Comparison of ENCODE assay signal across 8 cellular contexts in the genomic region with DNA sequence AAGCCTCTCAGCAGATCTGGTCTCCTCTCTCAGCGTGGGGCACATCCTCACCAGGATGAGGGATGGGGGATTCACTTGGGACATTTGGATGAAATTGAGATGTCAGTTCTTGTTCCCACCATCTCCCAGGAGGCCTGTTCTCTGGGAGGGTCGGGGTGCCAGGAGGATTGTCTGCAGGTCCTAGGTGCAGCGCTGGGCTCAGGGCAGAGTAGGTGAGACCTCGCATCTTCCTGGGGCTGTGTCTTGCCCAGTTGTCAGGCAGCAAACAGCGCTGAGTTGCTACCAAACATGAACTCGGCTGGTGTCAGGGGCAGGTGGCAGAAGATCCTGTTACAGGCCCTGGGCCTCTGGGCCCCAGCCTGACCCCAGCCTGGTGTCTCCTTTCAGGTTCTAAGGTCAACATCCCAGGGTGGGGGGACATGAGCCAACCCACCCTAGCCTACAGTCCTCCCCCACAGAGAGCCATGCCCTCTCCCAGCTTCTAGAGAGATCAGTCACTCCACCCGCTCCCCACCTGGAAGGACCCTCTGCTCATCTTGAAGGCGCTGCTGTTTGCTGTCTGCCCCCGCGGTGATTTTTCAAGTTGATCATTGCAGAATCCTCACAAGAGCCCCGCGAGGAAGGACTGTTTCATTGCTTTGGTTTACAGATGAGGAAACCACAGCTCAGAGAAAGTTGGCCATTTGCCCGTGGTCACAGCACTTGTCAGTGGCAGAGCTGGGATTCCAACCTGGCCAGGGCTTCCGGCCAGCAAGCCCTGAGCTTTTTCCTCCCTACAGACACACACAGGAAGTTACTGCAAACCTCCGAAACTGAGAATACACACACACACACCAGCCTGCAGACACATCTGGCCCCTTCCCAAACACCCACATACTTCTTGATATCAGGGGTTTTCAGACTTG.
A peak's percentile ranks its signal among the peaks of the same experiment; 100 is the strongest.
DNase-seq lines count a peak whose midpoint lies in the region; ATAC-seq, FAIRE-seq and TF ChIP-seq lines count a peak whose summit lies in the region.

No MANE protein-coding gene starts in this region.

- H2AFZ ChIP-seq in GM23248 = no peak overlapping the region

- no peaks in the 10 kb centered on the region for H3K9me2 ChIP-seq in GM23248 (ENCODE audit: insufficient read depth)

- WGBS in GM23248 (ENCODE audit: low coverage in 1 of 2, low lambda C conversion rate in 2 of 2, missing lambda C conversion rate in 2 of 2), 2 experiments = 55 to 59% methylated on average over 15 of the region's 15 CpGs

- no peaks in the 10 kb centered on the region for H4K20me1 ChIP-seq in GM23248 (ENCODE audit: insufficient read depth)

- H3K79me2 ChIP-seq in GM23248 (ENCODE audit: insufficient read depth) = 0 out of 2 replicates have a peak, but pooled peaks cover 4% of the 10 kb centered on the region

- no peak overlapping the region for H3K4me3 ChIP-seq in GM23248

- peak; percentile 95 for FAIRE-seq in GM12892 (lab: Jason Lieb, UNC)

- H3K4me2 ChIP-seq in GM23248 (ENCODE audit: unreplicated experiment) = peak overlapping the region; percentile 59

- H3K4me1 Mint-ChIP-seq in activated T-cell treated with anti-CD3 and anti-CD28 coated beads, Interleukin-2, amount 50 U/mL, for 72 hours (ENCODE audit: low read depth) = peaks cover 30% of the 10 kb centered on the region

- peak overlapping the region; percentile 25 for H3K27ac Mint-ChIP-seq in activated T-cell treated with anti-CD3 and anti-CD28 coated beads, Interleukin-2, amount 50 U/mL, for 72 hours

- H3K4me3 Mint-ChIP-seq in activated T-cell treated with anti-CD3 and anti-CD28 coated beads, Interleukin-2, amount 50 U/mL, for 72 hours = peak overlapping the region; percentile 38 to 52

- H3K4me1 ChIP-seq in GM23248 (ENCODE audit: insufficient read depth) = peaks cover 65% of the 10 kb centered on the region

- peak; percentile 67 to 69 for ATAC-seq in activated T-cell treated with anti-CD3 and anti-CD28 coated beads, Interleukin-2, amount 50 U/mL, for 72 hours (replicated peaks in 1 of 2)

- H3K27ac ChIP-seq in GM23248 = peak overlapping the region; percentile 99

- peak; percentile 62 for DNase-seq in GM12892 (ENCODE audit: insufficient read length)
- peak; percentile 89 for DNase-seq in GM23248
- DNase-seq in LoVo (ENCODE audit: low spot score) = peak; percentile 39
- DNase-seq in activated T-cell treated with anti-CD3 and anti-CD28 coated beads, Interleukin-2, amount 50 U/mL, for 72 hours = peak; percentile 58 to 63
- DNase-seq in glomerular visceral epithelial cell (ENCODE audit: extremely low spot score) = peak; percentile 95
- DNase-seq in renal cortical epithelial cell (ENCODE audit: low read depth) = peak; percentile 84
- DNase-seq in NCI-H2171 treated with DMSO at 0.1 percent for 48 hours (lab: John Stamatoyannopoulos, UW) = no peak
- no peak for DNase-seq in NCI-H510A treated with DMSO at 0.1 percent for 48 hours (lab: John Stamatoyannopoulos, UW)

- peaks cover 65% of the 10 kb centered on the region for H3F3A ChIP-seq in GM23248 (ENCODE audit: insufficient read depth)

- H3K36me3 ChIP-seq in GM23248 (ENCODE audit: low read depth) = 0 out of 2 replicates have a peak, but pooled peaks cover 5% of the 10 kb centered on the region

- no peak for TF ChIP-seq POLR2A in GM12892 (IDR thresholded peaks at IDR 0.05; ENCODE audit: low read depth, low read length)

- H3K9ac ChIP-seq in GM23248 = peak overlapping the region; percentile 83

- H3K27me3 Mint-ChIP-seq in activated T-cell treated with anti-CD3 and anti-CD28 coated beads, Interleukin-2, amount 50 U/mL, for 72 hours (ENCODE audit: low read depth) = no peaks in the 10 kb centered on the region

- no peaks in the 10 kb centered on the region for H3K9me3 Mint-ChIP-seq in activated T-cell treated with anti-CD3 and anti-CD28 coated beads, Interleukin-2, amount 50 U/mL, for 72 hours

- H3K9me3 ChIP-seq in GM23248 (ENCODE audit: low read depth) = no peaks in the 10 kb centered on the region

- H3K27me3 ChIP-seq in GM23248 (replicated peaks; ENCODE audit: insufficient read depth) = no peaks in the 10 kb centered on the region

- H3K36me3 Mint-ChIP-seq in activated T-cell treated with anti-CD3 and anti-CD28 coated beads, Interleukin-2, amount 50 U/mL, for 72 hours (ENCODE audit: insufficient read depth in 2 of 2) = peaks cover 4% of the 10 kb centered on the region in 2 donors

- in situ Hi-C loops in GM23248 (cut with MboI) = no loop called here

Comparison
In these comparisons a context has a peak if more than half of its experiments do, and no peak if none do; other contexts are left out.
1. DNase-seq: peak in GM12892 (single experiment), GM23248 (single experiment), LoVo (single experiment), activated T-cell treated with anti-CD3 and anti-CD28 coated beads, Interleukin-2, amount 50 U/mL, for 72 hours (2 of 2), glomerular visceral epithelial cell (single experiment) and renal cortical epithelial cell (single experiment); none in NCI-H2171 treated with DMSO at 0.1 percent for 48 hours (single experiment) and NCI-H510A treated with DMSO at 0.1 percent for 48 hours (single experiment).